ENCODE assay signal across 8 cellular contexts in the genomic region with DNA sequence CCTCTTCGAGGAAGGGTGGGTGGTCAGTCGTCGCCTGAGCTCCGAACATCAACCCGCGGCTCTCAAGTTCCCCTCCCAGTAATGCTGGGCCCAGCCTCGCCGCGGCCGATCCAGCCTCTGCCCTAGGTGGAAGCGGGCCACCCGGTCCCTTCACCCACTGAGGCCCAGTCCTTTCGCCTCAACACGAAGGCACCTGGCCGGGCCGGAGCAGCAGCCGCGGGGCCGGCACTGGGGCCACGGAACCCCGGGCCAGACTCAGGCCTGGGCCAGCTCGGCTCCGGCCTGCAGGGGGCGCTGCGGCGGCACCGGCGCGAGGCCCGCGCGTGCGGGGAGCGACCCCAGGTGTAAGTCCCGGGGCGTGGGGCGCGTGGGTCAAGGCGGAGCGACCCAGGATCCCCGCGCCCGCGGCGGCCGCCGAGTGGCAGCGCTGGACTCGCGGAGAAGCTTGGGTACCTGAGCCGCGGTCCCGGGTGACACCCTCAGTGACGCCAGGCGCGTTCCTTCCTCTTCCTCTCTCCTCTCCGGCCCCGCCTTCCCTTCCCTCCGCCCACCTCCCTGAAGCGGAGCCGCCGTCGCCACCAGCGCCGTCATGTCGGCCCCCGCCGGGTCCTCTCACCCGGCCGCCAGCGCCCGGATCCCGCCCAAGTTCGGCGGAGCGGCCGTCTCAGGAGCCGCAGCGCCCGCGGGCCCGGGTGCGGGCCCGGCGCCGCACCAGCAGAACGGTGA. TPM values are rescaled to one million over a fixed set of nuclear protein-coding genes. Genes with fewer than 3 reads are reported as not detected.
DNase-seq lines count a peak whose midpoint lies in the region; ATAC-seq and TF ChIP-seq lines count a peak whose summit lies in the region.

A gene (plus strand): TSS at position 535 of the 726 bp plus-strand sequence. CDS start 55 bp downstream, at position 590.

- peak; percentile 62 for TF ChIP-seq CTCF in PC-9 (conservative IDR thresholded peaks at IDR 0.05)

- DNase-seq in DMS 273 (lab: John Stamatoyannopoulos, UW; ENCODE audit: unreplicated experiment) (peak; percentile 87), PC-9 (peak; percentile 57 to 75), myocyte (ENCODE audit: low read depth) (peak; percentile 84)
- DNase-seq in activated T-cell treated with anti-CD3 and anti-CD28 coated beads, Interleukin-2, amount 50 U/mL, for 1 hour, result peak; percentile 93
- DNase-seq in stimulated activated effector memory CD8-positive, alpha-beta T cell treated with anti-CD3 and anti-CD28 coated beads, Interleukin-12 subunit alpha, Interleukin-12 subunit beta, amount 100 ng/mL, for 72 hours (ENCODE audit: low spot score in 2 of 2), result peak; percentile 90 to 95

- H3K79me2 ChIP-seq in PC-9 (ENCODE audit: low read depth), result peaks cover 56% of the 10 kb centered on the region

- no peaks in the 10 kb centered on the region for H3F3A ChIP-seq in PC-9 (ENCODE audit: insufficient read depth, low read depth)

- H3K27ac Mint-ChIP-seq in stimulated activated effector memory CD8-positive, alpha-beta T cell treated with anti-CD3 and anti-CD28 coated beads, Interleukin-12 subunit alpha, Interleukin-12 subunit beta, amount 100 ng/mL, for 72 hours, result peak within 1 kb of the TSS; percentile 84

- H3K4me2 ChIP-seq in PC-9, result peak within 1 kb of the TSS; percentile 94

- peak within 1 kb of the TSS; percentile 69 for H3K4me3 Mint-ChIP-seq in stimulated activated effector memory CD8-positive, alpha-beta T cell treated with anti-CD3 and anti-CD28 coated beads, Interleukin-12 subunit alpha, Interleukin-12 subunit beta, amount 100 ng/mL, for 72 hours

- peaks cover 27% of the 10 kb centered on the region for H3K4me1 ChIP-seq in HUES48 (ENCODE audit: control insufficient read depth, insufficient read depth, low read length)
- H3K4me1 ChIP-seq in PC-9 (replicated peaks; ENCODE audit: insufficient read depth), result peaks cover 21% of the 10 kb centered on the region

- intact Hi-C loops in PC-9 (cut with micrococcal nuclease; ENCODE audit: unreplicated experiment), result loop anchor here (2.0 to 5.0 kb wide), 3 partner anchors 129 to 479 kb away; a partner anchor contains a TSS

- peaks cover 12% of the 10 kb centered on the region; the same call in 1 of the 2 replicates for H4K20me1 ChIP-seq in PC-9 (ENCODE audit: insufficient read depth)

- H3K9ac ChIP-seq in HUES48 (ENCODE audit: low read depth, low read length), result peak within 1 kb of the TSS; percentile 93

- H3K9me3 ChIP-seq in HUES48 (ENCODE audit: control insufficient read depth, insufficient read depth, low read length), result no peaks in the 10 kb centered on the region
- H3K9me3 ChIP-seq in PC-9 (ENCODE audit: insufficient read depth, low read depth), result no peaks in the 10 kb centered on the region

- H3K4me3 ChIP-seq in HUES48 (ENCODE audit: low read depth, low read length) (peak within 1 kb of the TSS; percentile 88), PC-9 (peak within 1 kb of the TSS; percentile 79)

- POLR2A ChIA-PET in PC-9 (lab: Charles Lee; ENCODE audit: unreplicated experiment), result no interaction called here

- H3K27ac ChIP-seq in HUES48 (ENCODE audit: low read depth, low read length) (peak within 1 kb of the TSS; percentile 85), PC-9 (peak within 1 kb of the TSS; percentile 25)

- H3K9me3 Mint-ChIP-seq in stimulated activated effector memory CD8-positive, alpha-beta T cell treated with anti-CD3 and anti-CD28 coated beads, Interleukin-12 subunit alpha, Interleukin-12 subunit beta, amount 100 ng/mL, for 72 hours, result no peaks in the 10 kb centered on the region

- TSS peak; percentile 64 for BruUV-seq in PC-9 (replicated peaks; lab: Mats Ljungman, UMichigan)

- H3K9me2 ChIP-seq in PC-9 (ENCODE audit: insufficient read depth), result no peaks in the 10 kb centered on the region

- CTCF ChIA-PET in PC-9 (lab: Charles Lee), result no interaction called here

- no peaks in the 10 kb centered on the region for H3K36me3 Mint-ChIP-seq in stimulated activated effector memory CD8-positive, alpha-beta T cell treated with anti-CD3 and anti-CD28 coated beads, Interleukin-12 subunit alpha, Interleukin-12 subunit beta, amount 100 ng/mL, for 72 hours

- H3K4me1 Mint-ChIP-seq in stimulated activated effector memory CD8-positive, alpha-beta T cell treated with anti-CD3 and anti-CD28 coated beads, Interleukin-12 subunit alpha, Interleukin-12 subunit beta, amount 100 ng/mL, for 72 hours, result peaks cover 44% of the 10 kb centered on the region

- no peaks in the 10 kb centered on the region for H3K27me3 ChIP-seq in HUES48 (ENCODE audit: control insufficient read depth, insufficient read depth, low read length)
- H3K27me3 ChIP-seq in PC-9 (ENCODE audit: insufficient read depth, low read depth), result no peaks in the 10 kb centered on the region

- H2AFZ ChIP-seq in PC-9, result peak within 1 kb of the TSS; percentile 87

- H3K36me3 ChIP-seq in HUES48 (ENCODE audit: control insufficient read depth, insufficient read depth, low read length) (no peaks in the 10 kb centered on the region; the same call in 1 of the 2 replicates), PC-9 (ENCODE audit: low read depth) (no peaks in the 10 kb centered on the region)

- peak; percentile 92 for ATAC-seq in GM21390 (IDR thresholded peaks at IDR 0.05; ENCODE audit: unreplicated experiment)
- ATAC-seq in esophagus mucosa, result peak; percentile 95
- ATAC-seq in stimulated activated effector memory CD8-positive, alpha-beta T cell treated with anti-CD3 and anti-CD28 coated beads, Interleukin-12 subunit alpha, Interleukin-12 subunit beta, amount 100 ng/mL, for 72 hours, result peak; percentile 92

RNA-seq across cellular contexts. Expression of the gene that starts here (rescaled TPM):
- total RNA-seq in PC-9 (2021) (14.3 and 21.7 TPM in 2 replicates), esophagus mucosa (23.1 TPM), myocyte (22.7 and 27.9 TPM in 2 replicates)
- 15.4 TPM for polyA plus RNA-seq in myocyte (2012)

Comparison
In these comparisons a context has a peak if more than half of its experiments do, and no peak if none do; other contexts are left out.
1. Peak in every context shown above with its lines: DNase-seq, ATAC-seq, H3K4me3 ChIP-seq and H3K27ac ChIP-seq.